9 cellular contexts compared by ENCODE assay signal in the genomic region with DNA sequence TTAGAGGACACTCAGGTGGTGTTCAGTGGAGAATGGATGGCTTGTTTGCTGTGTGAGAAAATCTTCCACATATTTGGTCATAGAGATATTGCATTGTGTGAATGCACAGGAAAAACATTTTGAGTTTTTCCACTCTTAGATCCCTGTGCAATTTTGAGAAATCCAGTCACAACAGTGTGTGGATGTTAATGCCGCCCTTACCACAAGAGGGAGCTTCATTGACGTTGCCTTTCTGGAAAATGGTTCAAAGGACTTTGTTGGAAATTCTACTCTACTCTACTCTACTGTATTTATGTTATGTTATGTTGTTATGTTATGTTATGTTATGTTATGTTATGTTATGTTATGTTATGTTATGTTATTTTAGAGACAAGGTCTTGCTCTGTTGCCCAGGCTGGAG. TPM values are rescaled to one million over a fixed set of nuclear protein-coding genes. Genes with fewer than 3 reads are reported as not detected.
DNase-seq lines count a peak whose midpoint lies in the region; ATAC-seq, FAIRE-seq and TF ChIP-seq lines count a peak whose summit lies in the region.
"Had no signal": no experiment of that assay in that cellular context is flagged by ENCODE, and none has a peak within 500 bp of the region (broad histone marks: within the 10 kb centered on the region; RNA-seq: fewer than 3 reads in every experiment).

No MANE protein-coding gene starts in this region.

- no peak for TF ChIP-seq EP300 in stomach (IDR thresholded peaks at IDR 0.05)

- TF ChIP-seq CTCF in PC-9 (conservative IDR thresholded peaks at IDR 0.05) (peak; percentile 73), fibroblast of villous mesenchyme (IDR thresholded peaks at IDR 0.05; ENCODE audit: insufficient read depth, low read depth, low read length) (peak; percentile 45), stomach (IDR thresholded peaks at IDR 0.05) (peak in 5 of 7 experiments; percentile 12 to 35 (median 30))

- no peaks in the 10 kb centered on the region for H4K20me1 ChIP-seq in PC-9 (ENCODE audit: insufficient read depth)

- H3K79me2 ChIP-seq in PC-9 (ENCODE audit: low read depth) = no peaks in the 10 kb centered on the region

- DNase-seq in activated CD4-positive, alpha-beta T cell treated with anti-CD3 and anti-CD28 coated beads, Interleukin-2, amount 10 ng/mL, durations not matched to agents 7 days and 5 days = peak; percentile 14
- no peak for DNase-seq in activated CD4-positive, alpha-beta T cell treated with anti-CD3 and anti-CD28 coated beads, Interleukin-2, amount 50 U/mL, for 1 hour
- DNase-seq in PC-9 = no peak
- DNase-seq in fibroblast of villous mesenchyme (ENCODE audit: low read depth) = no peak
- no peak for DNase-seq in stomach
- no peak for DNase-seq in activated CD8-positive, alpha-beta memory T cell treated with anti-CD3 and anti-CD28 coated beads, Interleukin-2, amount 50 U/mL, for 4 hours
- no peak for DNase-seq in urothelium cell line (ENCODE audit: low spot score)
- DNase-seq: Caco-2 had no signal

- H3K36me3 ChIP-seq in PC-9 (ENCODE audit: low read depth) = peaks cover 1% of the 10 kb centered on the region; the same call in 1 of the 2 replicates
- peaks cover 0 to 13% (median under 1%) of the 10 kb centered on the region in 4 donors for H3K36me3 ChIP-seq in stomach

- peaks cover 7% of the 10 kb centered on the region; the same call in 1 of the 2 replicates for H3K9me3 ChIP-seq in PC-9 (ENCODE audit: insufficient read depth, low read depth)
- H3K9me3 ChIP-seq in stomach = peaks cover 0 to 27% (median 13%) of the 10 kb centered on the region in 4 donors

- no TSS peak for BruUV-seq in PC-9 (replicated peaks; lab: Mats Ljungman, UMichigan)

- 14 to 35% (median 27%) methylated on average over 2 of the region's 2 CpGs for WGBS in stomach, 5 donors

- no peak for FAIRE-seq in urothelium cell line (lab: Jason Lieb, UNC)

- intact Hi-C loops in PC-9 (cut with micrococcal nuclease; ENCODE audit: unreplicated experiment) = no loop called here
- intact Hi-C loops in stomach (cut with DNase I; ENCODE audit: low total_unique reads) = no loop called here

- no peak for ATAC-seq in HG02763 (IDR thresholded peaks at IDR 0.05; ENCODE audit: unreplicated experiment)

- 0 out of 2 replicates have a peak, but pooled peaks cover 4% of the 10 kb centered on the region for H3K27me3 ChIP-seq in PC-9 (ENCODE audit: insufficient read depth, low read depth)
- H3K27me3 ChIP-seq in stomach = no peaks in the 10 kb centered on the region

- H3K4me3 Mint-ChIP-seq in activated CD4-positive, alpha-beta T cell treated with anti-CD3 and anti-CD28 coated beads, Interleukin-2, amount 10 ng/mL, durations not matched to agents 7 days and 5 days = no peak overlapping the region

- CTCF ChIA-PET in activated CD4-positive, alpha-beta T cell treated with anti-CD3 and anti-CD28 coated beads, Interleukin-2, amount 10 ng/mL, durations not matched to agents 7 days and 5 days (lab: Charles Lee) = interaction anchor here (0.6 kb wide), 1 partner anchor 731 kb away, joined by 3 read pairs; no protein-coding TSS in a partner anchor
- CTCF ChIA-PET in PC-9 (lab: Charles Lee) = interaction anchor here (0.9 kb wide), 2 partner anchors 67 to 203 kb away, joined by 3 to 15 read pairs; no protein-coding TSS in a partner anchor

- H3K27ac ChIP-seq in PC-9 = no peak overlapping the region
- no peak overlapping the region for H3K27ac ChIP-seq in stomach

- H3K9me3 Mint-ChIP-seq in activated CD4-positive, alpha-beta T cell treated with anti-CD3 and anti-CD28 coated beads, Interleukin-2, amount 10 ng/mL, durations not matched to agents 7 days and 5 days = peaks cover 26% of the 10 kb centered on the region

- no peak overlapping the region for H3K27ac Mint-ChIP-seq in activated CD4-positive, alpha-beta T cell treated with anti-CD3 and anti-CD28 coated beads, Interleukin-2, amount 10 ng/mL, durations not matched to agents 7 days and 5 days

- no peak for TF ChIP-seq POLR2A in stomach (IDR thresholded peaks at IDR 0.05)

- no peaks in the 10 kb centered on the region for H3K9me2 ChIP-seq in PC-9 (ENCODE audit: insufficient read depth)

- POLR2A ChIA-PET in activated CD4-positive, alpha-beta T cell treated with anti-CD3 and anti-CD28 coated beads, Interleukin-2, amount 10 ng/mL, durations not matched to agents 7 days and 5 days (lab: Charles Lee) = no interaction called here
- POLR2A ChIA-PET in PC-9 (lab: Charles Lee; ENCODE audit: unreplicated experiment) = no interaction called here

- H3F3A ChIP-seq in PC-9 (ENCODE audit: insufficient read depth, low read depth) = no peaks in the 10 kb centered on the region

- H3K4me2 ChIP-seq in PC-9 = no peak overlapping the region

- peaks cover 11% of the 10 kb centered on the region for H3K36me3 Mint-ChIP-seq in activated CD4-positive, alpha-beta T cell treated with anti-CD3 and anti-CD28 coated beads, Interleukin-2, amount 10 ng/mL, durations not matched to agents 7 days and 5 days (ENCODE audit: low read depth)

- no peak overlapping the region for H2AFZ ChIP-seq in PC-9

- H3K4me1 ChIP-seq in PC-9 (replicated peaks; ENCODE audit: insufficient read depth) (no peaks in the 10 kb centered on the region), stomach (no peaks in the 10 kb centered on the region)
- H3K4me1 ChIP-seq: Caco-2 had no signal

- no peaks in the 10 kb centered on the region for H3K27me3 Mint-ChIP-seq in activated CD4-positive, alpha-beta T cell treated with anti-CD3 and anti-CD28 coated beads, Interleukin-2, amount 10 ng/mL, durations not matched to agents 7 days and 5 days

- H3K4me3 ChIP-seq in PC-9 (no peak overlapping the region), fibroblast of villous mesenchyme (ENCODE audit: low read depth, low read length) (no peak overlapping the region), stomach (no peak overlapping the region)

- no peaks in the 10 kb centered on the region for H3K4me1 Mint-ChIP-seq in activated CD4-positive, alpha-beta T cell treated with anti-CD3 and anti-CD28 coated beads, Interleukin-2, amount 10 ng/mL, durations not matched to agents 7 days and 5 days

RNA-seq across cellular contexts. Expression of a gene that starts 13.4 kb away (rescaled TPM):
- 1 to 10 TPM; 3.7 to 4.2 TPM for total RNA-seq in activated CD4-positive, alpha-beta T cell treated with anti-CD3 and anti-CD28 coated beads, Interleukin-2, amount 10 ng/mL, durations not matched to agents 7 days and 5 days
- total RNA-seq in PC-9 (2021) (2.9 and 8.6 TPM in 2 replicates), fibroblast of villous mesenchyme (3.5 and 6.0 TPM in 2 replicates), stomach (1 to 10 TPM in 4 of 5 donors, not detected in 1; 1.3 to 5.0 (median 2.2) TPM)
- 1 to 10 TPM; 2.6 to 2.9 (median 2.9) TPM for polyA plus RNA-seq in stomach

RNA-seq across cellular contexts. Expression of a gene that starts 29.8 kb away (rescaled TPM):
- 1 to 10 TPM; 6.1 to 6.7 TPM for total RNA-seq in activated CD4-positive, alpha-beta T cell treated with anti-CD3 and anti-CD28 coated beads, Interleukin-2, amount 10 ng/mL, durations not matched to agents 7 days and 5 days
- total RNA-seq in PC-9 (2021) = 5.7 and 6.4 TPM in 2 replicates
- total RNA-seq in fibroblast of villous mesenchyme = 10.3 and 14.7 TPM in 2 replicates
- 1 to 10 TPM in 3 of 5 donors, not detected in 2; 6.7 to 10.0 (median 8.1) TPM for total RNA-seq in stomach
- 1 to 10 TPM in 1 of 3 donors, under 1 TPM in 2; 0.60 to 1.8 (median 0.81) TPM for polyA plus RNA-seq in stomach
- total RNA-seq: Caco-2 had no signal

RNA-seq across cellular contexts. Expression of a gene that starts 36.2 kb away (rescaled TPM):
- total RNA-seq in activated CD4-positive, alpha-beta T cell treated with anti-CD3 and anti-CD28 coated beads, Interleukin-2, amount 10 ng/mL, durations not matched to agents 7 days and 5 days = 10 to 100 TPM; 14.5 to 17.4 TPM
- total RNA-seq in PC-9 (2021) = 5.3 and 6.2 TPM in 2 replicates
- total RNA-seq in fibroblast of villous mesenchyme = 5.2 and 8.2 TPM in 2 replicates
- total RNA-seq in stomach = 10 to 100 TPM in 2 of 5 donors, 1 to 10 TPM in 2, under 1 TPM in 1; 0.58 to 25.1 (median 7.0) TPM
- polyA plus RNA-seq in stomach = 1 to 10 TPM; 2.9 to 3.5 (median 3.4) TPM
